In the genomic region with DNA sequence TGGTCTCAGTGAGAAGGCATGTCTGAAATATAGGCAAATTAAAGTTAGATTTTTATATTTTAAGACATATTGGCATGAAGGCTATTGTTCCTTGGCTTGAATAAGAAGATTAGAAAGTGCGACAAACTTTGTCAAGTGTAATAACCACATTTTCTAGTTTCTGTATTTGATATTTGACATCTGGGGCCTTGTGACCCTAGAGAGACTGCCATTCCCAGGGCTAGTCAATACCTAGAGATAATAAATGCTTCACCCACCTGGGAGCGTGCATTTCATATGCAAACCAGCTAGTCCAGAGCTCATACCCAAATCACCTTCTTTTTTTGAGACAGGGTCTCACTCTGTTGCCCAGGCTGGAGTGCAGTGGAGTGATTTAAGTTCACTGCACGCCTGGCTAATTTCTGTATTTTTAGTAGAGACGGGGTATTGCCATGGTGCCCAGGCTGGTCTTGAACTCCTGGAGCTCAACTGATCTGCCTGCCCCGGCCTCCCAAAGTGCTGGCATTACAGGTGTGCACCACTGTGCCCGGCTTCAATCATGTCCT, we compare ENCODE assay signal across 11 cellular contexts.
A peak's percentile ranks its signal among the peaks of the same experiment; 100 is the strongest.
DNase-seq lines count a peak whose midpoint lies in the region; ATAC-seq and TF ChIP-seq lines count a peak whose summit lies in the region.
"Had no signal": no experiment of that assay in that cellular context is flagged by ENCODE, and none has a peak within 500 bp of the region (broad histone marks: within the 10 kb centered on the region; RNA-seq: fewer than 3 reads in every experiment).

No MANE protein-coding gene starts in this region.

- H2AFZ ChIP-seq in trophoblast cell (ENCODE audit: insufficient read depth, low read length, poor library complexity), result no peak overlapping the region

- H2AK5ac ChIP-seq in trophoblast cell (ENCODE audit: low read length), result no peak overlapping the region

- no peak overlapping the region for H4K8ac ChIP-seq in trophoblast cell (ENCODE audit: low read depth, low read length)

- H3K18ac ChIP-seq in trophoblast cell (ENCODE audit: low read length), result no peak overlapping the region

- H2BK5ac ChIP-seq in trophoblast cell (ENCODE audit: low read depth, low read length, poor library complexity), result no peak overlapping the region

- TF ChIP-seq POLR2A in lower leg skin (IDR thresholded peaks at IDR 0.05), result no peak

- DNase-seq in GM12865 (ENCODE audit: low read depth) (peak; percentile 84), lower leg skin (ENCODE audit: low spot score in 2 of 2) (no peak), trophoblast cell (no peak), NCI-H1105 (lab: John Stamatoyannopoulos, UW) (no peak)
- DNase-seq in effector memory CD4-positive, alpha-beta T cell, result no peak
- DNase-seq: NCI-H1436, OCI-M1, stomach had no signal

- no peak overlapping the region for H3K27ac ChIP-seq in effector memory CD4-positive, alpha-beta T cell (ENCODE audit: insufficient read depth, low read length, poor library complexity, severe bottlenecking)
- H3K27ac ChIP-seq in trophoblast cell (ENCODE audit: low read depth, low read length), result no peak overlapping the region
- H3K27ac ChIP-seq: stomach had no signal

- no peak overlapping the region for H3K4me2 ChIP-seq in trophoblast cell (ENCODE audit: low read length)

- no peak overlapping the region for H3K9ac ChIP-seq in trophoblast cell (ENCODE audit: low read length)

- ATAC-seq in GM19397 (IDR thresholded peaks at IDR 0.05; ENCODE audit: unreplicated experiment) (peak; percentile 45), HG02884 (IDR thresholded peaks at IDR 0.05; ENCODE audit: unreplicated experiment) (peak; percentile 25), HG03558 (IDR thresholded peaks at IDR 0.05; ENCODE audit: extremely low read depth, unreplicated experiment) (peak; percentile 30)

- H2BK120ac ChIP-seq in trophoblast cell (ENCODE audit: insufficient read depth, low read length, poor library complexity), result no peak overlapping the region

- WGBS in lower leg skin, 2 donors, result 91 to 94% methylated on average over 6 of the region's 6 CpGs
- no CpG with 5 or more reads among the region's 6 CpGs for WGBS in trophoblast cell (ENCODE audit: extremely low coverage, insufficient coverage, insufficient read length)

- H2BK12ac ChIP-seq in trophoblast cell (ENCODE audit: low read length), result no peak overlapping the region

- intact Hi-C loops in lower leg skin (cut with DNase I; ENCODE audit: low total_unique reads), result no loop called here

- H4K12ac ChIP-seq in trophoblast cell (ENCODE audit: low read depth, low read length), result no peak overlapping the region

- no peaks in the 10 kb centered on the region for H3K9me3 ChIP-seq in effector memory CD4-positive, alpha-beta T cell (ENCODE audit: control insufficient read depth, low read length)
- no peaks in the 10 kb centered on the region for H3K9me3 ChIP-seq in trophoblast cell (ENCODE audit: insufficient read depth, low read depth, low read length)
- H3K9me3 ChIP-seq: stomach had no signal

- no peak overlapping the region for H4K91ac ChIP-seq in trophoblast cell (ENCODE audit: low read depth, low read length)

- peaks cover 27% of the 10 kb centered on the region for H3K4me1 ChIP-seq in effector memory CD4-positive, alpha-beta T cell (ENCODE audit: control insufficient read depth, insufficient read depth, low read length, poor library complexity, severe bottlenecking)
- peaks cover 0 to 4% of the 10 kb centered on the region in 2 experiments for H3K4me1 ChIP-seq in trophoblast cell (ENCODE audit: control insufficient read depth in 1 of 2, insufficient read depth in 2 of 2, low read length in 2 of 2)

- H3K4ac ChIP-seq in trophoblast cell (ENCODE audit: low read depth, low read length), result no peak overlapping the region

- no peaks in the 10 kb centered on the region for H3K36me3 ChIP-seq in effector memory CD4-positive, alpha-beta T cell (ENCODE audit: control insufficient read depth, insufficient read depth, low read length)
- no peaks in the 10 kb centered on the region for H3K36me3 ChIP-seq in trophoblast cell (ENCODE audit: control insufficient read depth in 1 of 2, insufficient read depth in 2 of 2, low read length in 2 of 2)
- H3K36me3 ChIP-seq: stomach had no signal

- no peak overlapping the region for H3K14ac ChIP-seq in trophoblast cell (ENCODE audit: low read length)

- H3K79me2 ChIP-seq in trophoblast cell (ENCODE audit: control insufficient read depth, insufficient read depth, low read length, poor library complexity), result peaks cover 2% of the 10 kb centered on the region

- H3K27me3 ChIP-seq in effector memory CD4-positive, alpha-beta T cell (replicated peaks; ENCODE audit: control insufficient read depth, insufficient read depth, low read length, poor library complexity, severe bottlenecking), result no peaks in the 10 kb centered on the region
- no peaks in the 10 kb centered on the region for H3K27me3 ChIP-seq in trophoblast cell (ENCODE audit: insufficient read depth, low read length)
- H3K27me3 ChIP-seq: stomach had no signal

- no peaks in the 10 kb centered on the region for H3K79me1 ChIP-seq in trophoblast cell (ENCODE audit: low read length)

- H3K23ac ChIP-seq in trophoblast cell (ENCODE audit: low read length), result no peak overlapping the region

- H3K4me3 ChIP-seq in GM12865 (ENCODE audit: low read depth, low read length), result no peak overlapping the region
- H3K4me3 ChIP-seq in lower leg skin (ENCODE audit: low read depth, poor library complexity, severe bottlenecking), result no peak overlapping the region
- H3K4me3 ChIP-seq in effector memory CD4-positive, alpha-beta T cell (ENCODE audit: insufficient read depth, low read depth, low read length, poor library complexity, severe bottlenecking), result no peak overlapping the region
- no peak overlapping the region for H3K4me3 ChIP-seq in trophoblast cell (ENCODE audit: low read depth, low read length)
- H3K4me3 ChIP-seq: stomach had no signal

- TF ChIP-seq CTCF in GM12865 (IDR thresholded peaks at IDR 0.05; ENCODE audit: insufficient read depth, low read depth, low read length, missing control alignments) (no peak), lower leg skin (IDR thresholded peaks at IDR 0.05) (no peak)
